Comparison of ENCODE assay signal across 9 cellular contexts in the genomic region with DNA sequence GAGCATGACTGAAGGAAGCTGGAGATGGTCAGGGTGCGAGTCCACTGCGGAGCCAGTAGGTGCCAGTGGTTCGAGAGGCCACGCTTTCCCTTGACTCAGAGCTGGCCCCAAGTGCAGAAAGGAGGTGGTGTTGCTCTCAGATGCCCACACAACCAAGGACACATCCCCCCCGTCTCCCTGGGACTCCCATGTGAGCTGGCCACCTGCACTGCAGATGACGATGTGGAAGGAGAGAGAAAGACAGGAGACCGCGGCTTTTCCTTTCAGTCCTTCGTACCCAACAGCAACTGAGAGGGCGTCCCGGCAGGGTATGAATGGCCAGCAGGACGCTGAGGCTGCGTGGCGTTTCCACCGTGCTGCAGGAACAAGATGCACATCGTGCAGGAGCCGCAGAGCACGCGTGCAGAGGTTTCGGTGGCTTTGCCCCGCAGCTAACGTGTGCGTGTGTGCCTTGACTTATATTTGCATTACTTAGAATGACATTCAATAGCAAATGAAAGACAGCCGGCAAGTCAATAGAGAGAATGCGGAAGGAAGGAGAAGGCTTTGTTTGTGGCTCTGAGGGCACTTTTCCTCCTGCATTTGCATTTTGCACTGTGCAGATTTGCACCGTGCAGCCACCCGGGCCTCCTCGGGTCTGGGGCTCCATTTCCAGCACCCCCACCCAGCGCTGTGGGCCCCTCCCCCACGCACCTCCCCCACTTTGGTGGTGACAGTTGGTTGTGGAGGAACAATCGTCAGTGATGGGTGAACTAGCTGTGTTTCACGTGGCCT. TPM values are rescaled to one million over a fixed set of nuclear protein-coding genes. Genes with fewer than 3 reads are reported as not detected.
DNase-seq lines count a peak whose midpoint lies in the region; ATAC-seq and TF ChIP-seq lines count a peak whose summit lies in the region.
"Had no signal": no experiment of that assay in that cellular context is flagged by ENCODE, and none has a peak within 500 bp of the region (broad histone marks: within the 10 kb centered on the region; RNA-seq: fewer than 3 reads in every experiment).

No MANE protein-coding gene starts in this region.

- no peak for TF ChIP-seq CTCF in brain (conservative IDR thresholded peaks at IDR 0.05)

- peak overlapping the region; percentile 52 to 81 (median 70) for H3K4me3 Mint-ChIP-seq in brain

- no peaks in the 10 kb centered on the region for H3K9me3 ChIP-seq in thymus (ENCODE audit: control insufficient read depth)

- intact Hi-C loops in cardiac septum (cut with DNase I) (no loop called here), left cardiac atrium (cut with DNase I) (no loop called here)

- 8% methylated on average over 32 of the region's 32 CpGs for WGBS in thymus

- H3K4me1 ChIP-seq in thymus (ENCODE audit: control insufficient read depth, insufficient read depth, low read length) = peaks cover 30% of the 10 kb centered on the region

- peaks cover 19% of the 10 kb centered on the region for H3K27me3 Mint-ChIP-seq in brain

- peak overlapping the region in 3 of 5 experiments; percentile 24 to 89 (median 81) for H3K27ac Mint-ChIP-seq in brain

- no peaks in the 10 kb centered on the region for H3K36me3 ChIP-seq in thymus (ENCODE audit: control insufficient read depth, insufficient read depth)

- H3K36me3 Mint-ChIP-seq in brain = no peaks in the 10 kb centered on the region

- H3K4me3 ChIP-seq in thymus (ENCODE audit: low read length) = peak overlapping the region; percentile 19

- peaks cover 14% of the 10 kb centered on the region for H3K27me3 ChIP-seq in thymus (ENCODE audit: control insufficient read depth, insufficient read depth)

- peaks cover 41% of the 10 kb centered on the region for H3K4me1 Mint-ChIP-seq in brain

- DNase-seq in cardiac septum (ENCODE audit: low spot score) (peak; percentile 56), left cardiac atrium (no peak), ureter (ENCODE audit: low spot score) (no peak), NCI-H82 treated with DMSO at 0.1 percent for 48 hours (lab: John Stamatoyannopoulos, UW; ENCODE audit: unreplicated experiment) (no peak)

- no peak for ATAC-seq in left cardiac atrium
- peak; percentile 70 for ATAC-seq in HG03354 (IDR thresholded peaks at IDR 0.05; ENCODE audit: poor library complexity, severe bottlenecking, unreplicated experiment)
- no peak for ATAC-seq in HG03521 (IDR thresholded peaks at IDR 0.05; ENCODE audit: unreplicated experiment)

- H3K27ac ChIP-seq in thymus (ENCODE audit: low read depth) = peak overlapping the region; percentile 85

- H3K9me3 Mint-ChIP-seq in brain = peaks cover 0 to 14% (median 0%) of the 10 kb centered on the region in 5 experiments

RNA-seq across cellular contexts. Expression of a gene that starts 26.3 kb away (rescaled TPM):
- not detected for total RNA-seq in cardiac septum
- total RNA-seq in left cardiac atrium = not detected
- not detected for polyA plus RNA-seq in brain (ENCODE audit: insufficient read depth, low read depth, low replicate concordance)
- polyA plus RNA-seq in thymus = 0.37 TPM
- total RNA-seq in ureter = not detected
- total RNA-seq: activated CD8-positive, alpha-beta memory T cell treated with anti-CD3 and anti-CD28 coated beads for 36 hours had no signal
